ENCODE assay signal across 8 cellular contexts in the genomic region with DNA sequence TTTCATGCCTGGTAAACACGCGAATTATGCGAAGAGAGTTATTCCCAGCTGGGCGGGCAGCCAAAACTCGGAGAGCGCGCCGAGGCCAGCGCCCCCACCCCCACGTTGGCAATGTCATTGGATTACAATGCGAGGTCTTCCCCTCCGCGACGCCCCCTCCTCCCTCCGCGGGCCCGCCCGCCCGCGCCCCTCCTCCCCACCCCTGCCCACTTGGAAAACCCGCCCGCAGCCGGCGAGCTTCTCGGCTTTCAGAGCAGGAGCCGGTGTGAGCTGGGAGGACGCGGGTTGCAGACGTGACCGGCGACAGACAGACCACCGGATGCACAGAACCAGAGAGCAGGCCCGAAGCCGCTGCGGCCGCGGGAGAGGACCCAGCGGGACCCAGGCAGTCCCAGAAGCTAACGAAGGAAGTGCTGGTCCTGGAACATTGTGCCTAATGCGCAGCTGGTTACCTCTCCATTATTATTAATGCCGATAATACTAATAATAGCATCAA. TPM values are rescaled to one million over a fixed set of nuclear protein-coding genes. Genes with fewer than 3 reads are reported as not detected.
A peak's percentile ranks its signal among the peaks of the same experiment; 100 is the strongest.
DNase-seq lines count a peak whose midpoint lies in the region; ATAC-seq and TF ChIP-seq lines count a peak whose summit lies in the region.

No MANE protein-coding gene starts in this region.

- ATAC-seq in activated naive CD4-positive, alpha-beta T cell treated with anti-CD3 and anti-CD28 coated beads, Interleukin-2, amount 50 U/mL, for 72 hours, result no peak
- no peak for ATAC-seq in T-helper 17 cell
- ATAC-seq in HG02852 (IDR thresholded peaks at IDR 0.05; ENCODE audit: unreplicated experiment), result no peak
- ATAC-seq in HG03378 (IDR thresholded peaks at IDR 0.05; ENCODE audit: unreplicated experiment), result no peak

- H3K4me1 ChIP-seq in tibial artery, result peaks cover 4 to 52% (median 48%) of the 10 kb centered on the region in 4 donors

- H3K27ac ChIP-seq in tibial artery, result no peak overlapping the region

- no peaks in the 10 kb centered on the region for H3K9me3 ChIP-seq in T-helper 17 cell (ENCODE audit: control insufficient read depth, low read length, poor library complexity, severe bottlenecking)
- H3K9me3 ChIP-seq in iPS-18c (ENCODE audit: control insufficient read depth, insufficient read depth, low read length), result no peaks in the 10 kb centered on the region
- H3K9me3 ChIP-seq in tibial artery, result no peaks in the 10 kb centered on the region

- DNase-seq in activated naive CD4-positive, alpha-beta T cell treated with anti-CD3 and anti-CD28 coated beads, Interleukin-2, amount 10 ng/mL, durations not matched to agents 7 days and 5 days, result peak; percentile 31
- DNase-seq in activated naive CD4-positive, alpha-beta T cell treated with anti-CD3 and anti-CD28 coated beads, Interleukin-2, amount 50 U/mL, for 72 hours (ENCODE audit: low spot score in 2 of 2), result no peak
- DNase-seq in T-helper 17 cell (no peak), tibial artery (no peak), GM10248 (ENCODE audit: extremely low spot score) (no peak)

- CTCF ChIA-PET in activated naive CD4-positive, alpha-beta T cell treated with anti-CD3 and anti-CD28 coated beads, Interleukin-2, amount 10 ng/mL, durations not matched to agents 7 days and 5 days (lab: Charles Lee), result interaction anchor here (0.7 to 3.3 kb wide), 2 partner anchors 89 to 118 kb away, joined by 3 to 24 read pairs; no protein-coding TSS in a partner anchor
- CTCF ChIA-PET in GM10248 (lab: Yijun Ruan, JAX), result interaction anchor here (1.0 kb wide), 1 partner anchor 118 kb away, joined by 3 read pairs; no protein-coding TSS in a partner anchor

- no peak for TF ChIP-seq CTCF in tibial artery (IDR thresholded peaks at IDR 0.05)
- no peak for TF ChIP-seq CTCF in GM10248 (IDR thresholded peaks at IDR 0.05; ENCODE audit: control extremely low read depth, extremely low read depth, low read depth, missing control alignments)

- POLR2A ChIA-PET in GM10248 (lab: Yijun Ruan, JAX), result no interaction called here

- no peaks in the 10 kb centered on the region for H3K9me3 Mint-ChIP-seq in activated naive CD4-positive, alpha-beta T cell treated with anti-CD3 and anti-CD28 coated beads, Interleukin-2, amount 10 ng/mL, durations not matched to agents 7 days and 5 days
- H3K9me3 Mint-ChIP-seq in activated naive CD4-positive, alpha-beta T cell treated with anti-CD3 and anti-CD28 coated beads, Interleukin-2, amount 50 U/mL, for 72 hours, result no peaks in the 10 kb centered on the region

- H3K27me3 ChIP-seq in tibial artery, result peaks cover 0 to 57% of the 10 kb centered on the region in 2 donors

- H3K27me3 Mint-ChIP-seq in activated naive CD4-positive, alpha-beta T cell treated with anti-CD3 and anti-CD28 coated beads, Interleukin-2, amount 10 ng/mL, durations not matched to agents 7 days and 5 days, result peaks cover 58% of the 10 kb centered on the region
- H3K27me3 Mint-ChIP-seq in T-helper 17 cell, result peaks cover 53% of the 10 kb centered on the region

- peaks cover 74% of the 10 kb centered on the region for H3K4me1 Mint-ChIP-seq in activated naive CD4-positive, alpha-beta T cell treated with anti-CD3 and anti-CD28 coated beads, Interleukin-2, amount 10 ng/mL, durations not matched to agents 7 days and 5 days
- peaks cover 15% of the 10 kb centered on the region for H3K4me1 Mint-ChIP-seq in T-helper 17 cell

- H3K4me3 Mint-ChIP-seq in activated naive CD4-positive, alpha-beta T cell treated with anti-CD3 and anti-CD28 coated beads, Interleukin-2, amount 10 ng/mL, durations not matched to agents 7 days and 5 days, result peak overlapping the region; percentile 62
- H3K4me3 Mint-ChIP-seq in T-helper 17 cell, result peak overlapping the region; percentile 86

- H3K4me3 ChIP-seq in iPS-18c (ENCODE audit: insufficient read depth, low read depth, low read length) (peak overlapping the region; percentile 51; the same call in 1 of the 2 replicates), tibial artery (peak overlapping the region; percentile 20 to 38)

- H3K27ac Mint-ChIP-seq in activated naive CD4-positive, alpha-beta T cell treated with anti-CD3 and anti-CD28 coated beads, Interleukin-2, amount 10 ng/mL, durations not matched to agents 7 days and 5 days, result no peak overlapping the region
- no peak overlapping the region for H3K27ac Mint-ChIP-seq in activated naive CD4-positive, alpha-beta T cell treated with anti-CD3 and anti-CD28 coated beads, Interleukin-2, amount 50 U/mL, for 72 hours
- no peak overlapping the region for H3K27ac Mint-ChIP-seq in T-helper 17 cell

- peaks cover 5% of the 10 kb centered on the region for H3K36me3 Mint-ChIP-seq in activated naive CD4-positive, alpha-beta T cell treated with anti-CD3 and anti-CD28 coated beads, Interleukin-2, amount 10 ng/mL, durations not matched to agents 7 days and 5 days
- no peaks in the 10 kb centered on the region for H3K36me3 Mint-ChIP-seq in activated naive CD4-positive, alpha-beta T cell treated with anti-CD3 and anti-CD28 coated beads, Interleukin-2, amount 50 U/mL, for 72 hours
- peaks cover 3% of the 10 kb centered on the region for H3K36me3 Mint-ChIP-seq in T-helper 17 cell (ENCODE audit: low read depth)

- H3K36me3 ChIP-seq in tibial artery, result no peaks in the 10 kb centered on the region

- intact Hi-C loops in tibial artery (cut with DNase I; ENCODE audit: low total_unique reads), result no loop called here

RNA-seq across cellular contexts. Expression of a gene that starts 4.0 kb away (rescaled TPM):
- total RNA-seq in activated naive CD4-positive, alpha-beta T cell treated with anti-CD3 and anti-CD28 coated beads, Interleukin-2, amount 50 U/mL, for 72 hours, result 10 to 100 TPM in 1 of 2 donors, under 1 TPM in 1; 0.16 to 15.7 TPM
- under 1 TPM; 0.23 to 0.37 TPM for total RNA-seq in T-helper 17 cell
